ENCODE assay signal across 15 cellular contexts in genomic region chr2:53460347-53460746, GRCh38.
A peak's percentile ranks its signal among the peaks of the same experiment; 100 is the strongest.
DNase-seq lines count a peak whose midpoint lies in the region; ATAC-seq and TF ChIP-seq lines count a peak whose summit lies in the region.
"Had no signal": no experiment of that assay in that cellular context is flagged by ENCODE, and none has a peak within 500 bp of the region (broad histone marks: within the 10 kb centered on the region; RNA-seq: fewer than 3 reads in every experiment).

No MANE protein-coding gene starts in this region.

- peak in 3 of 7 experiments; percentile 22 to 38 (median 28) for TF ChIP-seq CTCF in body of pancreas (IDR thresholded peaks at IDR 0.05)

- H3K4me3 Mint-ChIP-seq in activated CD4-positive, alpha-beta T cell treated with anti-CD3 and anti-CD28 coated beads for 36 hours = no peak overlapping the region
- H3K4me3 Mint-ChIP-seq: stimulated activated memory B cell treated with anti-CD40 and anti-IgM and Interleukin-4, amounts not matched to agents 10 μg/mL and 1 μg/mL and 100 μg/mL, for 72 hours had no signal

- peaks cover 7% of the 10 kb centered on the region for H3K27me3 Mint-ChIP-seq in activated CD4-positive, alpha-beta T cell treated with anti-CD3 and anti-CD28 coated beads for 36 hours

- TF ChIP-seq POLR2A in body of pancreas (IDR thresholded peaks at IDR 0.05) = no peak

- intact Hi-C loops in activated CD4-positive, alpha-beta T cell treated with anti-CD3 and anti-CD28 coated beads for 36 hours (cut with DNase I, micrococcal nuclease) = no loop called here
- intact Hi-C loops in body of pancreas (cut with DNase I) = no loop called here

- no peaks in the 10 kb centered on the region for H3K36me3 ChIP-seq in body of pancreas (replicated peaks in 1 of 2; ENCODE audit: insufficient read depth in 1 of 2, low read depth in 2 of 2)
- H3K36me3 ChIP-seq: adrenal gland, HAP-1 had no signal

- CTCF ChIA-PET in activated CD4-positive, alpha-beta T cell treated with anti-CD3 and anti-CD28 coated beads for 36 hours (lab: Charles Lee) = no interaction called here

- POLR2A ChIA-PET in activated CD4-positive, alpha-beta T cell treated with anti-CD3 and anti-CD28 coated beads for 36 hours (lab: Charles Lee) = no interaction called here

- no peaks in the 10 kb centered on the region for H3K4me1 Mint-ChIP-seq in activated CD4-positive, alpha-beta T cell treated with anti-CD3 and anti-CD28 coated beads for 36 hours
- H3K4me1 Mint-ChIP-seq: stimulated activated memory B cell treated with anti-CD40 and anti-IgM and Interleukin-4, amounts not matched to agents 10 μg/mL and 1 μg/mL and 100 μg/mL, for 72 hours had no signal

- no peak overlapping the region for H3K27ac Mint-ChIP-seq in activated CD4-positive, alpha-beta T cell treated with anti-CD3 and anti-CD28 coated beads for 36 hours
- H3K27ac Mint-ChIP-seq: stimulated activated memory B cell treated with anti-CD40 and anti-IgM and Interleukin-4, amounts not matched to agents 10 μg/mL and 1 μg/mL and 100 μg/mL, for 72 hours had no signal

- no peak overlapping the region for H3K27ac ChIP-seq in body of pancreas
- H3K27ac ChIP-seq: adrenal gland, psoas muscle had no signal

- H3K9me3 ChIP-seq in body of pancreas = no peaks in the 10 kb centered on the region
- H3K9me3 ChIP-seq: adrenal gland, HAP-1, psoas muscle had no signal

- DNase-seq in activated CD4-positive, alpha-beta T cell treated with anti-CD3 and anti-CD28 coated beads for 36 hours = peak; percentile 4
- DNase-seq in activated CD4-positive, alpha-beta T cell treated with anti-CD3 and anti-CD28 coated beads for 1 hour = no peak
- DNase-seq in M059J (ENCODE audit: low read depth) = peak; percentile 33
- DNase-seq in body of pancreas = peak; percentile 40 to 62 (median 46)
- peak; percentile 60 for DNase-seq in renal cortical epithelial cell (ENCODE audit: low read depth)
- no peak for DNase-seq in NCI-H2107 (lab: John Stamatoyannopoulos, UW)
- DNase-seq: foreskin fibroblast; psoas muscle; stimulated activated CD4-positive, alpha-beta T cell treated with anti-CD3 and anti-CD28 coated beads, Interleukin-4, amount 100 ng/mL, for 24 hours had no signal

- 43% methylated on average over 1 of the region's 1 CpG for WGBS in body of pancreas, 2 donors

- no peaks in the 10 kb centered on the region for H3K4me1 ChIP-seq in body of pancreas
- H3K4me1 ChIP-seq: adrenal gland, HAP-1, psoas muscle had no signal

- no peaks in the 10 kb centered on the region for H3K27me3 ChIP-seq in body of pancreas
- H3K27me3 ChIP-seq: adrenal gland had no signal

- no peak overlapping the region for H3K4me3 ChIP-seq in body of pancreas
- H3K4me3 ChIP-seq: adrenal gland, HAP-1, psoas muscle had no signal

- no peak for ATAC-seq in activated CD4-positive, alpha-beta T cell treated with anti-CD3 and anti-CD28 coated beads for 36 hours
- ATAC-seq in body of pancreas = no peak
- no peak for ATAC-seq in GM19397 (IDR thresholded peaks at IDR 0.05; ENCODE audit: unreplicated experiment)
- no peak for ATAC-seq in GM21423 (IDR thresholded peaks at IDR 0.05; ENCODE audit: unreplicated experiment)
- ATAC-seq: activated CD4-positive, CD25-positive, alpha-beta regulatory T cell treated with anti-CD3 and anti-CD28 coated beads, Interleukin-2, amount 50 U/mL, for 24 hours; psoas muscle; stimulated activated memory B cell treated with anti-CD40 and anti-IgM and Interleukin-4, amounts not matched to agents 10 μg/mL and 1 μg/mL and 100 μg/mL, for 72 hours had no signal

- H3K9me3 Mint-ChIP-seq in activated CD4-positive, alpha-beta T cell treated with anti-CD3 and anti-CD28 coated beads for 36 hours (ENCODE audit: low read depth) = no peaks in the 10 kb centered on the region
- H3K9me3 Mint-ChIP-seq: stimulated activated memory B cell treated with anti-CD40 and anti-IgM and Interleukin-4, amounts not matched to agents 10 μg/mL and 1 μg/mL and 100 μg/mL, for 72 hours had no signal

- H3K36me3 Mint-ChIP-seq in activated CD4-positive, alpha-beta T cell treated with anti-CD3 and anti-CD28 coated beads for 36 hours (ENCODE audit: low read depth) = no peaks in the 10 kb centered on the region
- H3K36me3 Mint-ChIP-seq: stimulated activated memory B cell treated with anti-CD40 and anti-IgM and Interleukin-4, amounts not matched to agents 10 μg/mL and 1 μg/mL and 100 μg/mL, for 72 hours had no signal

Comparison
In these comparisons a context has a peak if more than half of its experiments do, and no peak if none do; other contexts are left out.
1. DNase-seq: peak in activated CD4-positive, alpha-beta T cell treated with anti-CD3 and anti-CD28 coated beads for 36 hours (single experiment), M059J (single experiment), body of pancreas (4 of 4) and renal cortical epithelial cell (single experiment); none in activated CD4-positive, alpha-beta T cell treated with anti-CD3 and anti-CD28 coated beads for 1 hour (single experiment) and NCI-H2107 (single experiment).